In genomic region chr6:235763-236360, GRCh38 we compare ENCODE assay signal across 8 cellular contexts. TPM values are rescaled to one million over a fixed set of nuclear protein-coding genes. Genes with fewer than 3 reads are reported as not detected.
A peak's percentile ranks its signal among the peaks of the same experiment; 100 is the strongest.
DNase-seq lines count a peak whose midpoint lies in the region; ATAC-seq and TF ChIP-seq lines count a peak whose summit lies in the region.

No MANE protein-coding gene starts in this region.

- H3K56ac ChIP-seq in mesendoderm (ENCODE audit: low read length): peak overlapping the region; percentile 1

- H4K5ac ChIP-seq in mesendoderm (ENCODE audit: low read length): no peak overlapping the region

- DNase-seq in AG09319 (ENCODE audit: extremely low read depth, low read depth) (peak; percentile 11), NOMO-1 (lab: John Stamatoyannopoulos, UW; ENCODE audit: unreplicated experiment in 2 of 2) (peak; percentile 14 to 25), astrocyte of the hippocampus (ENCODE audit: low read depth, low spot score) (peak; percentile 27), mesendoderm (peak; percentile 54), COLO668 (lab: John Stamatoyannopoulos, UW; ENCODE audit: unreplicated experiment) (no peak), mesenteric fat pad (ENCODE audit: low spot score) (no peak)
- DNase-seq in stimulated activated naive CD4-positive, alpha-beta T cell (lab: John Stamatoyannopoulos, UW): peak in 4 of 6 experiments; percentile 10 to 55 (median 42)

- H4K8ac ChIP-seq in mesendoderm (ENCODE audit: low read depth, low read length): no peak overlapping the region

- H2AK5ac ChIP-seq in mesendoderm (ENCODE audit: low read length): no peak overlapping the region

- peak; percentile 76 for ATAC-seq in GM21619 (IDR thresholded peaks at IDR 0.05; ENCODE audit: unreplicated experiment)

- no peak for TF ChIP-seq CTCF in AG09319 (IDR thresholded peaks at IDR 0.05; ENCODE audit: low read depth, low read length)

- no peak overlapping the region for H3K9ac ChIP-seq in mesendoderm (ENCODE audit: low read length)

- no peak overlapping the region for H3K4me3 ChIP-seq in mesendoderm (ENCODE audit: low read length)

- no CpG with 5 or more reads among the region's 2 CpGs for WGBS in mesendoderm (ENCODE audit: extremely low coverage, insufficient coverage, low lambda C conversion rate)

- no peak overlapping the region for H3K4ac ChIP-seq in mesendoderm (ENCODE audit: low read depth, low read length)

- H3K27me3 ChIP-seq in mesendoderm (ENCODE audit: insufficient read depth, low read length, poor library complexity): no peaks in the 10 kb centered on the region

- no peak overlapping the region for H3K27ac ChIP-seq in mesendoderm (ENCODE audit: low read depth, low read length)

- H3K18ac ChIP-seq in mesendoderm (ENCODE audit: low read length): no peak overlapping the region

- H2BK120ac ChIP-seq in mesendoderm (ENCODE audit: low read depth, low read length): no peak overlapping the region

- no peaks in the 10 kb centered on the region for H3K4me1 ChIP-seq in mesendoderm (ENCODE audit: control insufficient read depth, low read depth, low read length)

- H3K23ac ChIP-seq in mesendoderm (ENCODE audit: low read length): no peak overlapping the region

- no peak overlapping the region for H3K4me2 ChIP-seq in mesendoderm (ENCODE audit: low read length)

- no peaks in the 10 kb centered on the region for H3K79me1 ChIP-seq in mesendoderm (ENCODE audit: low read length)

- H3K79me2 ChIP-seq in mesendoderm (ENCODE audit: control insufficient read depth, insufficient read depth, low read length): no peaks in the 10 kb centered on the region

- H2BK15ac ChIP-seq in mesendoderm (replicated peaks; ENCODE audit: low read depth): no peak overlapping the region

- H2BK5ac ChIP-seq in mesendoderm (ENCODE audit: low read length): no peak overlapping the region

- no peaks in the 10 kb centered on the region for H3K36me3 ChIP-seq in mesendoderm (ENCODE audit: control insufficient read depth, insufficient read depth, low read length)

RNA-seq across cellular contexts. Expression of gene DUSP22, which starts 56.4 kb away (rescaled TPM):
- 16.9 TPM for polyA plus RNA-seq in mesendoderm (2013, experiment 1 of 2)
- polyA plus RNA-seq in mesendoderm (2013, experiment 2 of 2): 17.6 TPM
- 75.0 TPM for total RNA-seq in mesenteric fat pad

Comparison
In these comparisons a context has a peak if more than half of its experiments do, and no peak if none do; other contexts are left out.
1. DNase-seq: peak in AG09319 (single experiment), NOMO-1 (2 of 2), astrocyte of the hippocampus (single experiment), mesendoderm (single experiment) and stimulated activated naive CD4-positive, alpha-beta T cell (4 of 6); none in COLO668 (single experiment) and mesenteric fat pad (single experiment).